In the genomic region with DNA sequence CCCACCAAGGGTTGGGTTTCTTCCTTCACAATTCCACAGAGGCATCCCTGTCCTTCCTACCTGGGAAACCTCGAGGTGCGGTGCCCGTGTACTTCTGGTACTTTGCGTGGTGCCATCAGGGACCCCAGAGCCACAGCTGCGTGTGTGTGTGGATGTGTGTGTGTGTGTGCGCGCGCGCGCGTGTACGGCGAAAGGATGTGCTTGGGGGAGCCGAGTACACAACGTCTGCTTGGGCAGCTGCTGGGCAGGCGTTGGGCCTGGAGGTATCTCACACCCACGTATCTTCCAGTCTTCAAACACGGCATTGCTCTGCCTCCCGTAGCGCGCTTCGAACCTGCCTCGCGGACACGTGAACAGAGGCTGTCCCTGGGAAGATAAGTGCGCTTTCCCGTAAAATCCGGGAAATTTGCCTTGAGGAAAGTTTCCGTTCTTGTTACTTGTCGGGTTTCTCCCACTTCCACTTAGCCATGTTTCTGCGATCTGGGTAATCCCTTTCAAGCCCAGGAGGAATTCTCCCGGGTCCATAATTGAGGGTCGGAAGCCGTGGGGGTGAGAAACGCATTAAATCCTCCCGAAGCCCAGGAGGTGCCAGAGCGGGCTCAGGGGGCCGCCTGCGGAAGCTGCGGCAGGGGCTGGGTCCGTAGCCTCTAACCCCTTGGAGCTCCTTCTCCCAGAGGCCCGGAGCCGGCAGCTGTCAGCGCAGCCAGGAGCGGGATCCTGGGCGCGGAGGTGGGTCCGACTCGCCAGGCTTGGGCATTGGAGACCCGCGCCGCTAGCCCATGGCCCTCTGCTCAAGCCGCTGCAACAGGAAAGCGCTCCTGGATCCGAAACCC, we compare ENCODE assay signal across 17 cellular contexts. TPM values are rescaled to one million over a fixed set of nuclear protein-coding genes. Genes with fewer than 3 reads are reported as not detected.
DNase-seq lines count a peak whose midpoint lies in the region; ATAC-seq, FAIRE-seq and TF ChIP-seq lines count a peak whose summit lies in the region.
"Had no signal": no experiment of that assay in that cellular context is flagged by ENCODE, and none has a peak within 500 bp of the region (broad histone marks: within the 10 kb centered on the region; RNA-seq: fewer than 3 reads in every experiment).

No MANE protein-coding gene starts in this region.

- peaks cover 81% of the 10 kb centered on the region for H4K20me1 ChIP-seq in BLaER1

- no peak for FAIRE-seq in GM12891 (lab: Jason Lieb, UNC)
- FAIRE-seq: H54 had no signal

- H3K36me3 ChIP-seq in BLaER1 = no peaks in the 10 kb centered on the region
- H3K36me3 ChIP-seq: vagina had no signal

- no peak for TF ChIP-seq POLR2A in GM12891 (IDR thresholded peaks at IDR 0.05; ENCODE audit: low read depth, low read length)

- no peak overlapping the region for H3K9ac ChIP-seq in BLaER1

- DNase-seq in GM12891 (ENCODE audit: insufficient read length, low spot score) (peak; percentile 27), astrocyte of the hippocampus (ENCODE audit: low read depth, low spot score) (peak; percentile 16), mesenteric fat pad (ENCODE audit: low spot score) (peak; percentile 85), Right ventricle myocardium inferior (ENCODE audit: missing footprints) (no peak)
- DNase-seq: activated effector memory CD4-positive, alpha-beta T cell treated with Interleukin-2 at 50 U/mL for 16 hours; mammary epithelial cell; NCI-H1048; NCI-H774; RPMI8226 had no signal

- H3K27me3 ChIP-seq in BLaER1 = peaks cover 100% of the 10 kb centered on the region

- H3K9me3 ChIP-seq in BLaER1 = peaks cover 57% of the 10 kb centered on the region
- H3K9me3 ChIP-seq: vagina had no signal

- no peak overlapping the region; the same call in 1 of the 2 replicates for H3K4me3 ChIP-seq in BLaER1
- H3K4me3 ChIP-seq: smooth muscle cell, vagina had no signal

- ATAC-seq in HG02571 (IDR thresholded peaks at IDR 0.05; ENCODE audit: unreplicated experiment) = no peak
- ATAC-seq in GM18519 (IDR thresholded peaks at IDR 0.05; ENCODE audit: low FRiP score, unreplicated experiment) = no peak
- ATAC-seq in Right ventricle myocardium inferior = no peak
- ATAC-seq: stimulated activated naive CD8-positive, alpha-beta T cell treated with anti-CD3 and anti-CD28 coated beads, Interleukin-15, amount 100 ng/mL, for 72 hours had no signal

- H3K4me1 ChIP-seq in BLaER1 = peaks cover 33% of the 10 kb centered on the region

- no peak overlapping the region for H3K27ac ChIP-seq in BLaER1
- H3K27ac ChIP-seq: vagina had no signal

- H3K4me2 ChIP-seq in BLaER1 = peak overlapping the region; percentile 27
- H3K4me2 ChIP-seq: smooth muscle cell had no signal

- intact Hi-C loops in Right ventricle myocardium inferior (cut with DNase I) = no loop called here

TF ChIP-seq in GM12891, 5 proteins besides CTCF, POLR2A, EP300 and RAD21:
- TF ChIP-seq TAF1 (IDR thresholded peaks at IDR 0.05; ENCODE audit: low read depth, low read length) (no peak), PAX5 (IDR thresholded peaks at IDR 0.05; ENCODE audit: insufficient read depth, low read length, severe bottlenecking) (no peak), POLR2AphosphoS5 (IDR thresholded peaks at IDR 0.05; ENCODE audit: low read depth, low read length) (no peak), POU2F2 (IDR thresholded peaks at IDR 0.05; ENCODE audit: low read depth, low read length) (no peak), SPI1 (IDR thresholded peaks at IDR 0.05; ENCODE audit: low read depth, low read length) (no peak)

RNA-seq across cellular contexts. Expression of a gene that starts 2.1 kb away (rescaled TPM):
- polyA plus RNA-seq in GM12891 (2012; ENCODE audit: low read depth, missing spikeins) = 0.04 TPM
- not detected for total RNA-seq in mesenteric fat pad
- not detected for total RNA-seq in Right ventricle myocardium inferior
- total RNA-seq: fibroblast of villous mesenchyme, smooth muscle cell, vagina had no signal
- polyA plus RNA-seq: mammary epithelial cell had no signal
